In genomic region chr9:82031538-82032280, GRCh38 we compare ENCODE assay signal across 8 cellular contexts.
DNase-seq lines count a peak whose midpoint lies in the region; ATAC-seq and TF ChIP-seq lines count a peak whose summit lies in the region.

No MANE protein-coding gene starts in this region.

- no peak for TF ChIP-seq CTCF in AG09319 (IDR thresholded peaks at IDR 0.05; ENCODE audit: low read depth, low read length)

- no peak for ATAC-seq in GM19328 (IDR thresholded peaks at IDR 0.05; ENCODE audit: unreplicated experiment)
- no peak for ATAC-seq in GM18511 (IDR thresholded peaks at IDR 0.05; ENCODE audit: unreplicated experiment)
- no peak for ATAC-seq in HG03139 (IDR thresholded peaks at IDR 0.05; ENCODE audit: unreplicated experiment)

- H3K27ac ChIP-seq in cingulate gyrus (ENCODE audit: low read depth, low read length) = peak overlapping the region; percentile 6

- DNase-seq in AG09319 (ENCODE audit: extremely low read depth, low read depth) (peak; percentile 74), NCI-H1048 (lab: John Stamatoyannopoulos, UW) (peak; percentile 48), midbrain (lab: John Stamatoyannopoulos, UW) (peak; percentile 5)
- DNase-seq in stimulated activated CD4-positive, alpha-beta T cell treated with anti-CD3 and anti-CD28 coated beads, Interleukin-12 subunit alpha, Interleukin-12 subunit beta, amount 100 ng/mL, for 4 hours = no peak
